21 cellular contexts compared by ENCODE assay signal in genomic region chr6:8442149-8442548, GRCh38.
"Had no signal": no experiment of that assay in that cellular context is flagged by ENCODE, and none has a peak within 500 bp of the region (broad histone marks: within the 10 kb centered on the region; RNA-seq: fewer than 3 reads in every experiment).

No MANE protein-coding gene starts in this region.

- ATAC-seq: HepG2, SK-N-SH treated with all-trans-retinoic acid at 6 μM for 48 hours had no signal

- DNase-seq: IMR-90, Kasumi-1, MM.1S, NCI-H1092 treated with DMSO at 0.1 percent for 48 hours, NCI-H1436, NCI-H187, NCI-H2029, NCI-H2081 treated with DMSO at 0.1 percent for 48 hours, NCI-H2171, NCI-H226, NCI-H446, NCI-H510A, NCI-H524 treated with DMSO at 0.1 percent for 48 hours, NCI-H69, NCI-H774, PC-9, Peyer's patch, SHP77 treated with DMSO at 0.1 percent for 48 hours, SJCRH30 had no signal
